8 cellular contexts compared by ENCODE assay signal in the genomic region with DNA sequence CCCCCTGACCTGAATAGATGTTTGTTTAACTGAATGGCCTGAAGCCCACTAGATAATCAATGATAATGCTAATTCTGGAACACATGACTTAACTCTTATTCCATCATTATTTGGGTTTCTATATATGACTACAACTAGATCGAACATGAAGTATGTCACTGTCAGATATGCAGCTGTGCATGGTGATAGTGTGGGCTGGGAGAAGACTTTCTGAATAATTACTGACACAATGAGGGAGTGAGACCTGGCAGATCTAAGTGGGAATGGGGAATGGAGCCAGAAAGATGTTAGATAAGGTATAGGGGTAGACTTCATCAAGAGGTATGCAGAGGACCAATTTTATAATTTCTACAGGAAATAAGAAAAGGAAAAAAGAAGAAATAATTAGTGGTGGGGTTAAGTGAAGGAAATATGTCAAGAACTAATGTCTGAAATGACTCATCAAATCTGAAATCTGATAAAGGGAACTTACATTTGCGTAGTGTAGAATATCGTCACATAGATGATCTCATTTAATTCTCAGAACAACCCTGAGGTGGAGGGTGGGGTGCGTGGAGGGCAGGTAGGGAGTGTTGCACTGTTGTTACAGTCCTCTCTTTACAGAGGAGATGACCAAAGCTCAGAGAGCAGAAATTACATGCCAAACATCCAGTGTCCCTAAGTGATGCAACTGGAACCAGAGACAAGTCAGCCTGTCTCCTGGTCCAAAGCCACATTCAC.
A peak's percentile ranks its signal among the peaks of the same experiment; 100 is the strongest.
DNase-seq lines count a peak whose midpoint lies in the region; ATAC-seq, FAIRE-seq and TF ChIP-seq lines count a peak whose summit lies in the region.

No MANE protein-coding gene starts in this region.

- no peaks in the 10 kb centered on the region for H3K36me3 ChIP-seq in BLaER1 treated with 17β-estradiol and CSF1 and Interleukin-3, amounts not matched to agents 10 nM and 100 nM
- no peaks in the 10 kb centered on the region for H3K36me3 ChIP-seq in SK-N-SH (replicated peaks in 1 of 2; ENCODE audit: control insufficient read depth in 1 of 2, insufficient read depth in 2 of 2, low read length in 1 of 2)
- H3K36me3 ChIP-seq in fibroblast of lung (ENCODE audit: control insufficient read depth, insufficient read depth, low read length), result no peaks in the 10 kb centered on the region
- no peaks in the 10 kb centered on the region for H3K36me3 ChIP-seq in BE2C

- no peaks in the 10 kb centered on the region for H4K20me1 ChIP-seq in BLaER1 treated with 17β-estradiol and CSF1 and Interleukin-3, amounts not matched to agents 10 nM and 100 nM
- H4K20me1 ChIP-seq in SK-N-SH (ENCODE audit: insufficient read depth) (no peaks in the 10 kb centered on the region), fibroblast of lung (ENCODE audit: control insufficient read depth, extremely low read depth, insufficient read depth, low read length) (no peaks in the 10 kb centered on the region)

- H3K9ac ChIP-seq in BLaER1 treated with 17β-estradiol and CSF1 and Interleukin-3, amounts not matched to agents 10 nM and 100 nM, result 0 out of 22 replicates have a peak overlapping the region, but pooled peaks of 1 of the 11 experiments have one; percentile 1
- H3K9ac ChIP-seq in SK-N-SH, result no peak overlapping the region
- no peak overlapping the region for H3K9ac ChIP-seq in fibroblast of lung (ENCODE audit: insufficient read depth, low read length)

- H3K9me3 ChIP-seq in BLaER1 treated with 17β-estradiol and CSF1 and Interleukin-3, amounts not matched to agents 10 nM and 100 nM (replicated peaks in 1 of 11), result peaks cover 0 to 14% (median 0%) of the 10 kb centered on the region in 11 experiments; a peak in 7 of 22 replicates
- H3K9me3 ChIP-seq in SK-N-SH (no peaks in the 10 kb centered on the region), fibroblast of lung (ENCODE audit: control insufficient read depth, insufficient read depth, low read depth, low read length) (no peaks in the 10 kb centered on the region), BE2C (no peaks in the 10 kb centered on the region)

- no peak for TF ChIP-seq EP300 in SK-N-SH (IDR thresholded peaks at IDR 0.05; ENCODE audit: borderline replicate concordance in 1 of 2, low read depth in 1 of 2, low read length in 1 of 2)

- no peaks in the 10 kb centered on the region for H3K79me2 ChIP-seq in SK-N-SH (ENCODE audit: insufficient read depth)
- H3K79me2 ChIP-seq in fibroblast of lung (ENCODE audit: control insufficient read depth, insufficient read depth, low read length), result no peaks in the 10 kb centered on the region

- CTCF ChIA-PET in SK-N-SH (lab: Yijun Ruan, JAX), result interaction anchor here (0.9 kb wide), 1 partner anchor 134 kb away, joined by 3 read pairs; no protein-coding TSS in a partner anchor

- no peak overlapping the region for H2AFZ ChIP-seq in SK-N-SH (ENCODE audit: low read depth)
- H2AFZ ChIP-seq in fibroblast of lung (ENCODE audit: low read length), result no peak overlapping the region

- peaks cover 8 to 99% (median 53%) of the 10 kb centered on the region in 10 experiments; a peak in 18 of 20 replicates for H3K4me1 ChIP-seq in BLaER1 treated with 17β-estradiol and CSF1 and Interleukin-3, amounts not matched to agents 10 nM and 100 nM
- H3K4me1 ChIP-seq in SK-N-SH (ENCODE audit: control insufficient read depth in 1 of 2, insufficient read depth in 2 of 2, low read depth in 1 of 2, low read length in 1 of 2), result peaks cover 15% of the 10 kb centered on the region in 2 experiments; a peak in 2 of 4 replicates
- H3K4me1 ChIP-seq in fibroblast of lung (ENCODE audit: control insufficient read depth, extremely low read depth, insufficient read depth, low read length), result peaks cover 13% of the 10 kb centered on the region
- H3K4me1 ChIP-seq in BE2C, result peaks cover 9% of the 10 kb centered on the region

- no peak for FAIRE-seq in H54 (lab: Jason Lieb, UNC)

- 41% methylated on average over 4 of the region's 4 CpGs for WGBS in SK-N-SH (ENCODE audit: low lambda C conversion rate)

- DNase-seq in SK-N-SH, result no peak
- DNase-seq in fibroblast of lung (ENCODE audit: low read depth in 2 of 2), result peak; percentile 53 to 78
- DNase-seq in H54 (ENCODE audit: insufficient read length, low spot score), result no peak
- no peak for DNase-seq in BE2C
- no peak for DNase-seq in RPMI8226

- POLR2A ChIA-PET in SK-N-SH (lab: Yijun Ruan, JAX), result no interaction called here

- TF ChIP-seq CTCF in SK-N-SH (IDR thresholded peaks at IDR 0.05) (no peak), fibroblast of lung (conservative IDR thresholded peaks at IDR 0.05 in 1 of 2, IDR thresholded peaks at IDR 0.05 in 1 of 2; ENCODE audit: low read depth in 1 of 2, low read length in 2 of 2) (no peak), BE2C (IDR thresholded peaks at IDR 0.05; ENCODE audit: low read depth, low read length) (no peak)

- H3F3A ChIP-seq in SK-N-SH (replicated peaks; ENCODE audit: insufficient read depth), result peaks cover 27% of the 10 kb centered on the region

- no peaks in the 10 kb centered on the region for H3K27me3 ChIP-seq in BLaER1 treated with 17β-estradiol and CSF1 and Interleukin-3, amounts not matched to agents 10 nM and 100 nM
- H3K27me3 ChIP-seq in SK-N-SH (ENCODE audit: insufficient read depth) (no peaks in the 10 kb centered on the region), fibroblast of lung (ENCODE audit: control insufficient read depth, insufficient read depth, low read length) (no peaks in the 10 kb centered on the region), BE2C (no peaks in the 10 kb centered on the region)

- H3K27ac ChIP-seq in BLaER1 treated with 17β-estradiol and CSF1 and Interleukin-3, amounts not matched to agents 10 nM and 100 nM, result peak overlapping the region in 5 of 11 experiments; percentile 7 to 58 (median 38); a peak in 8 of 22 replicates
- H3K27ac ChIP-seq in SK-N-SH (ENCODE audit: low read depth in 2 of 2, low read length in 1 of 2) (peak overlapping the region in 1 of 2 experiments; percentile 87; a peak in 2 of 4 replicates), fibroblast of lung (ENCODE audit: insufficient read depth, low read length) (no peak overlapping the region)

- no peak for TF ChIP-seq POLR2A in H54 (IDR thresholded peaks at IDR 0.05; ENCODE audit: low read depth, low read length)

- H3K4me2 ChIP-seq in BLaER1 treated with 17β-estradiol and CSF1 and Interleukin-3, amounts not matched to agents 10 nM and 100 nM, result peak overlapping the region in 6 of 11 experiments; percentile 1 to 73 (median 66); a peak in 10 of 22 replicates
- H3K4me2 ChIP-seq in SK-N-SH (no peak overlapping the region), fibroblast of lung (ENCODE audit: extremely low read depth, insufficient read depth, low read length) (no peak overlapping the region)

- H3K4me3 ChIP-seq in BLaER1 treated with 17β-estradiol and CSF1 and Interleukin-3, amounts not matched to agents 10 nM and 100 nM, result no peak overlapping the region
- no peak overlapping the region for H3K4me3 ChIP-seq in SK-N-SH (ENCODE audit: low read depth in 2 of 2, low read length in 1 of 2)
- no peak overlapping the region for H3K4me3 ChIP-seq in fibroblast of lung (replicated peaks in 1 of 4; ENCODE audit: control extremely low read depth in 1 of 4, insufficient read depth in 1 of 4, low read depth in 3 of 4, low read length in 4 of 4)
- H3K4me3 ChIP-seq in BE2C (ENCODE audit: low read depth, low read length), result no peak overlapping the region

- H3K9me2 ChIP-seq in SK-N-SH, result no peaks in the 10 kb centered on the region

- no peak for TF ChIP-seq RAD21 in SK-N-SH (IDR thresholded peaks at IDR 0.05; ENCODE audit: low read length)

- peak; percentile 72 for ATAC-seq in GM21737 (IDR thresholded peaks at IDR 0.05; ENCODE audit: unreplicated experiment)
- ATAC-seq in HG02763 (IDR thresholded peaks at IDR 0.05; ENCODE audit: unreplicated experiment), result no peak

TF ChIP-seq in SK-N-SH, 30 proteins besides CTCF, POLR2A, EP300 and RAD21:
- TF ChIP-seq JUND (IDR thresholded peaks at IDR 0.05), result peak; percentile 47
- no peak for TF ChIP-seq RXRA (IDR thresholded peaks at IDR 0.05; ENCODE audit: borderline replicate concordance, low read depth)
- peak; percentile 8; the same call in 1 of the 2 replicates for TF ChIP-seq FOSL2 (IDR thresholded peaks at IDR 0.05; ENCODE audit: borderline replicate concordance, low read depth)
- 0 out of 2 replicates have a peak, but pooled peaks have one; percentile 10 for TF ChIP-seq TCF12 (IDR thresholded peaks at IDR 0.05)

Comparison
In these comparisons a context has a peak if more than half of its experiments do, and no peak if none do; other contexts are left out.
1. H3K4me2 ChIP-seq: peak in BLaER1 treated with 17β-estradiol and CSF1 and Interleukin-3, amounts not matched to agents 10 nM and 100 nM (6 of 11); none in SK-N-SH (single experiment) and fibroblast of lung (single experiment).
2. DNase-seq: peak in fibroblast of lung (2 of 2); none in SK-N-SH (single experiment), H54 (single experiment), BE2C (single experiment) and RPMI8226 (single experiment).